In genomic region chr3:198108756-198109155, GRCh38 we compare ENCODE assay signal across 31 cellular contexts.
"Had no signal": no experiment of that assay in that cellular context is flagged by ENCODE, and none has a peak within 500 bp of the region (broad histone marks: within the 10 kb centered on the region; RNA-seq: fewer than 3 reads in every experiment).

No MANE protein-coding gene starts in this region.

- H3K79me2 ChIP-seq: hepatocyte had no signal

- H3K27ac Mint-ChIP-seq: mesothelial cell of epicardium; naive thymus-derived CD4-positive, alpha-beta T cell; natural killer cell treated with Interleukin-12 subunit alpha and Interleukin-12 subunit beta and Interleukin-15 and Interleukin-18, amount 100 ng/mL, for 72 hours; stimulated activated naive B cell treated with anti-CD40 and anti-IgM and Interleukin-4, amounts not matched to agents 10 μg/mL and 1 μg/mL and 100 μg/mL, for 72 hours; type B pancreatic cell had no signal

- H3K4me3 ChIP-seq: hepatocyte, left lung, lower lobe of right lung, pancreas, prostate gland, skin epidermis, stomach, thoracic aorta, tibial artery, uterus had no signal

- H3K9me3 Mint-ChIP-seq: mesothelial cell of epicardium, neural crest cell, type B pancreatic cell had no signal

- H3K36me3 ChIP-seq: left lung, lower lobe of right lung, pancreas, prostate gland, stomach, thoracic aorta, tibial artery, uterus had no signal

- H3K36me3 Mint-ChIP-seq: mesothelial cell of epicardium, type B pancreatic cell had no signal

- H3K4me2 ChIP-seq: hepatocyte had no signal

- H3K9me3 ChIP-seq: left lung, lower lobe of right lung, pancreas, prostate gland, stomach, thoracic aorta, tibial artery, uterus had no signal

- H2AFZ ChIP-seq: hepatocyte had no signal

- FAIRE-seq: keratinocyte, pancreas had no signal

- DNase-seq: kidney glomerular epithelial cell; left cardiac atrium; left lung; lower lobe of right lung; mammary epithelial cell; mesendoderm; naive thymus-derived CD4-positive, alpha-beta T cell; nucleus accumbens; pancreas; posterior cingulate gyrus; retina; right cardiac atrium; stimulated activated CD4-positive, alpha-beta T cell treated with anti-CD3 and anti-CD28 coated beads, Interleukin-12 subunit alpha, Interleukin-12 subunit beta, amount 100 ng/mL, for 4 hours; stimulated activated CD4-positive, alpha-beta T cell treated with anti-CD3 and anti-CD28 coated beads, Interleukin-15, amount 100 ng/mL, for 24 hours; stimulated activated CD4-positive, alpha-beta T cell treated with anti-CD3 and anti-CD28 coated beads, Interleukin-2, amount 100 ng/mL, for 24 hours; stimulated activated CD4-positive, alpha-beta T cell treated with anti-CD3 and anti-CD28 coated beads, Interleukin-4, amount 100 ng/mL, for 1 hour; stimulated activated naive B cell treated with anti-CD40 and anti-IgM and Interleukin-4, amounts not matched to agents 10 μg/mL and 1 μg/mL and 100 μg/mL, for 72 hours; stimulated activated naive CD8-positive, alpha-beta T cell treated with anti-CD3 and anti-CD28 coated beads, Interleukin-15, Interleukin-2, amounts not matched to agents 100 U/mL and 50 U/mL, for 24 hours; stomach; tibial artery; uterus had no signal

- H3K4me1 ChIP-seq: lower lobe of right lung, pancreas, prostate gland, uterus had no signal

- ATAC-seq: left cardiac atrium; left lung; lower lobe of right lung; naive thymus-derived CD4-positive, alpha-beta T cell; natural killer cell treated with Interleukin-12 subunit alpha and Interleukin-12 subunit beta and Interleukin-15 and Interleukin-18, amount 100 ng/mL, for 72 hours; pancreas; right cardiac atrium; sciatic nerve; stimulated activated naive B cell treated with anti-CD40 and anti-IgM and Interleukin-4, amounts not matched to agents 10 μg/mL and 1 μg/mL and 100 μg/mL, for 72 hours; stimulated activated naive CD8-positive, alpha-beta T cell treated with anti-CD3 and anti-CD28 coated beads, Interleukin-15, Interleukin-2, amounts not matched to agents 100 U/mL and 50 U/mL, for 24 hours had no signal

- H3K4me3 Mint-ChIP-seq: mesothelial cell of epicardium; naive thymus-derived CD4-positive, alpha-beta T cell; natural killer cell treated with Interleukin-12 subunit alpha and Interleukin-12 subunit beta and Interleukin-15 and Interleukin-18, amount 100 ng/mL, for 72 hours; neural crest cell; stimulated activated naive B cell treated with anti-CD40 and anti-IgM and Interleukin-4, amounts not matched to agents 10 μg/mL and 1 μg/mL and 100 μg/mL, for 72 hours; type B pancreatic cell had no signal

- H3K27ac ChIP-seq: hepatocyte, left lung, lower lobe of right lung, pancreas, prostate gland, skin epidermis, stomach, thoracic aorta, tibial artery, uterus had no signal
